Comparison of ENCODE assay signal across 2 cellular contexts in genomic region chr11:119593346-119593745, GRCh38.
TF ChIP-seq lines count a peak whose summit lies in the region.

No MANE protein-coding gene starts in this region.

TF ChIP-seq in IMR-90, 13 proteins besides CTCF, POLR2A, EP300 and RAD21:
- TF ChIP-seq NFE2L2 (IDR thresholded peaks at IDR 0.05; ENCODE audit: low read depth, low read length), result no peak
- TF ChIP-seq USF2 (IDR thresholded peaks at IDR 0.05; ENCODE audit: low read depth, low read length), result no peak
- TF ChIP-seq CHD1 (IDR thresholded peaks at IDR 0.05; ENCODE audit: low read depth, low read length), result no peak
- TF ChIP-seq RFX5 (IDR thresholded peaks at IDR 0.05; ENCODE audit: low read depth, low read length), result no peak
- no peak for TF ChIP-seq FOS (IDR thresholded peaks at IDR 0.05; ENCODE audit: low read depth, low read length)
- no peak for TF ChIP-seq MAFK (IDR thresholded peaks at IDR 0.05; ENCODE audit: low read depth, low read length)
- TF ChIP-seq MAZ (IDR thresholded peaks at IDR 0.05; ENCODE audit: borderline replicate concordance, low read depth, low read length), result no peak
- TF ChIP-seq ELK1 (IDR thresholded peaks at IDR 0.05; ENCODE audit: borderline replicate concordance, low read depth, low read length), result no peak
- TF ChIP-seq CEBPB (IDR thresholded peaks at IDR 0.05; ENCODE audit: low read depth, low read length), result no peak
- TF ChIP-seq RCOR1 (IDR thresholded peaks at IDR 0.05; ENCODE audit: insufficient replicate concordance, low read length), result no peak
- TF ChIP-seq SMC3 (IDR thresholded peaks at IDR 0.05; ENCODE audit: low read depth, low read length), result no peak
- no peak for TF ChIP-seq BHLHE40 (IDR thresholded peaks at IDR 0.05; ENCODE audit: low read depth, low read length)

TF ChIP-seq in K562, 482 proteins besides CTCF, POLR2A, EP300 and RAD21:
- TF ChIP-seq NFE2 (IDR thresholded peaks at IDR 0.05; ENCODE audit: low read depth) (0 out of 2 replicates have a peak, but pooled peaks have one; percentile 3), BACH1 (tag; IDR thresholded peaks at IDR 0.05) (no peak)
